Comparison of ENCODE assay signal across 17 cellular contexts in the genomic region with DNA sequence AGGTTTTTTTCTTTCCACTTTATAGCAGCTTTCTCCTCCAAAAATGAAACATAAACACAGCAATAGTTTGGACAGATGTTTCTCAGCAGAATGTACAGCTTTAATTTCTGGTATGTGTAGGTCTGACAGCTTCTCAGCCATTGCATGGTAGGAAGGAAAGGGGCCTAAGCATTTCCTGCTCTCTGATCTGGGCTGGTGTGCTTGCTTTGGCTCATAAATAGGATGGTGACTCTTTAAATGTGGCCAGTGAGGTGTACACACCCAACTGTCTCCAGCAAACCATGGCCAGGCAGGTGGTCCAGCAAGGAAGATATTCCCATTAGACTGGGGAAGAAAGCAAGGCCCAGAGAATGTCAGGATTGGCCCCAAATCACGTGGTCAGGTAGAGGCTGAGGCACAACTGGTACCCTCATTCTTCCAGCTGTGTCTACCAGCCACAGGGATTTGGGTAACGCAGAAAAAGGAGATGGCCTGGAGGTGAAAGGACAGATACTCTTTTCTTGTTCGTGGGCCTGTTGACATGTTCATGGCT. TPM values are rescaled to one million over a fixed set of nuclear protein-coding genes. Genes with fewer than 3 reads are reported as not detected.
A peak's percentile ranks its signal among the peaks of the same experiment; 100 is the strongest.
DNase-seq lines count a peak whose midpoint lies in the region; FAIRE-seq and TF ChIP-seq lines count a peak whose summit lies in the region.
"Had no signal": no experiment of that assay in that cellular context is flagged by ENCODE, and none has a peak within 500 bp of the region (broad histone marks: within the 10 kb centered on the region; RNA-seq: fewer than 3 reads in every experiment).

No MANE protein-coding gene starts in this region.

- H3K4me1 Mint-ChIP-seq in activated naive CD4-positive, alpha-beta T cell treated with anti-CD3 and anti-CD28 coated beads, Interleukin-2, amount 10 ng/mL, durations not matched to agents 7 days and 5 days = peaks cover 24% of the 10 kb centered on the region
- peaks cover 14% of the 10 kb centered on the region for H3K4me1 Mint-ChIP-seq in T-helper 2 cell treated with Interferon-gamma antibody and Interleukin-4, amounts not matched to agents 5 μg/mL and 100 μg/mL, for 36 hours (ENCODE audit: low read depth)
- H3K4me1 Mint-ChIP-seq: WTC11 had no signal

- no peak overlapping the region for H3K9ac ChIP-seq in kidney (ENCODE audit: low read length in 2 of 2)

- H3K27ac Mint-ChIP-seq in activated naive CD4-positive, alpha-beta T cell treated with anti-CD3 and anti-CD28 coated beads, Interleukin-2, amount 10 ng/mL, durations not matched to agents 7 days and 5 days = peak overlapping the region; percentile 82
- H3K27ac Mint-ChIP-seq in T-helper 2 cell treated with Interferon-gamma antibody and Interleukin-4, amounts not matched to agents 5 μg/mL and 100 μg/mL, for 36 hours = peak overlapping the region; percentile 73
- H3K27ac Mint-ChIP-seq: WTC11 had no signal

- H3K4me1 ChIP-seq in kidney (ENCODE audit: control insufficient read depth in 1 of 2, insufficient read depth in 1 of 2, low read depth in 1 of 2, low read length in 2 of 2) = no peaks in the 10 kb centered on the region

- no peaks in the 10 kb centered on the region for H3K9me3 ChIP-seq in kidney (ENCODE audit: control insufficient read depth in 1 of 2, low read length in 2 of 2)
- H3K9me3 ChIP-seq: spleen had no signal

- H3K4me3 Mint-ChIP-seq in activated naive CD4-positive, alpha-beta T cell treated with anti-CD3 and anti-CD28 coated beads, Interleukin-2, amount 10 ng/mL, durations not matched to agents 7 days and 5 days = no peak overlapping the region
- H3K4me3 Mint-ChIP-seq in T-helper 2 cell treated with Interferon-gamma antibody and Interleukin-4, amounts not matched to agents 5 μg/mL and 100 μg/mL, for 36 hours = peak overlapping the region; percentile 28
- H3K4me3 Mint-ChIP-seq: WTC11 had no signal

- FAIRE-seq in urothelium cell line (lab: Jason Lieb, UNC) (peak; percentile 40), kidney (lab: Jason Lieb, UNC) (no peak)
- FAIRE-seq: D721Med had no signal

- no peak overlapping the region for H3K27ac ChIP-seq in kidney (ENCODE audit: low read depth in 2 of 2, low read length in 2 of 2)
- H3K27ac ChIP-seq: spleen had no signal

- H3K9me3 Mint-ChIP-seq in activated naive CD4-positive, alpha-beta T cell treated with anti-CD3 and anti-CD28 coated beads, Interleukin-2, amount 10 ng/mL, durations not matched to agents 7 days and 5 days = no peaks in the 10 kb centered on the region
- peaks cover 5% of the 10 kb centered on the region for H3K9me3 Mint-ChIP-seq in T-helper 2 cell treated with Interferon-gamma antibody and Interleukin-4, amounts not matched to agents 5 μg/mL and 100 μg/mL, for 36 hours

- peaks cover 2% of the 10 kb centered on the region for H3K36me3 Mint-ChIP-seq in activated naive CD4-positive, alpha-beta T cell treated with anti-CD3 and anti-CD28 coated beads, Interleukin-2, amount 10 ng/mL, durations not matched to agents 7 days and 5 days
- peaks cover 3% of the 10 kb centered on the region for H3K36me3 Mint-ChIP-seq in T-helper 2 cell treated with Interferon-gamma antibody and Interleukin-4, amounts not matched to agents 5 μg/mL and 100 μg/mL, for 36 hours (ENCODE audit: low read depth)
- H3K36me3 Mint-ChIP-seq: WTC11 had no signal

- peak; percentile 34 for DNase-seq in activated naive CD4-positive, alpha-beta T cell treated with anti-CD3 and anti-CD28 coated beads, Interleukin-2, amount 10 ng/mL, durations not matched to agents 7 days and 5 days
- no peak for DNase-seq in activated naive CD4-positive, alpha-beta T cell (lab: John Stamatoyannopoulos, UW)
- DNase-seq in T-helper 2 cell treated with Interferon-gamma antibody and Interleukin-4, amounts not matched to agents 5 μg/mL and 100 μg/mL, for 36 hours (ENCODE audit: low spot score) = no peak
- DNase-seq in fibroblast of the aortic adventitia (ENCODE audit: low read depth) (peak; percentile 63), urothelium cell line (ENCODE audit: low spot score) (no peak), DMS114 treated with DMSO at 0.1 percent for 48 hours (lab: John Stamatoyannopoulos, UW; ENCODE audit: unreplicated experiment) (no peak), kidney tubule cell (ENCODE audit: low spot score) (no peak), kidney (no peak)
- DNase-seq: anterior cingulate cortex; cortex of kidney; HCEC 1CT; NCI-H1048; NCI-H2107; spleen; stimulated activated naive CD4-positive, alpha-beta T cell treated with Interleukin-2 at 50 U/mL for 16 hours had no signal

- intact Hi-C loops in kidney (cut with DNase I) = no loop called here

- H3K4me3 ChIP-seq in fibroblast of the aortic adventitia (ENCODE audit: low read depth, low read length) (no peak overlapping the region), kidney (ENCODE audit: low read length in 2 of 2) (no peak overlapping the region)
- H3K4me3 ChIP-seq: spleen had no signal

- CTCF ChIA-PET in activated naive CD4-positive, alpha-beta T cell treated with anti-CD3 and anti-CD28 coated beads, Interleukin-2, amount 10 ng/mL, durations not matched to agents 7 days and 5 days (lab: Charles Lee) = interaction anchor here (0.8 to 10.6 kb wide), 5 partner anchors 14 to 127 kb away, joined by 3 to 122 read pairs (median 4); no protein-coding TSS in a partner anchor

- peaks cover 8% of the 10 kb centered on the region for H3K27me3 Mint-ChIP-seq in activated naive CD4-positive, alpha-beta T cell treated with anti-CD3 and anti-CD28 coated beads, Interleukin-2, amount 10 ng/mL, durations not matched to agents 7 days and 5 days
- peaks cover 3% of the 10 kb centered on the region for H3K27me3 Mint-ChIP-seq in T-helper 2 cell treated with Interferon-gamma antibody and Interleukin-4, amounts not matched to agents 5 μg/mL and 100 μg/mL, for 36 hours (ENCODE audit: low read depth)

- TF ChIP-seq CTCF in fibroblast of the aortic adventitia (IDR thresholded peaks at IDR 0.05; ENCODE audit: insufficient read depth, low read length) = no peak
- TF ChIP-seq CTCF in kidney (IDR thresholded peaks at IDR 0.05; ENCODE audit: borderline replicate concordance, extremely low read depth, insufficient read depth) = no peak

- H3K36me3 ChIP-seq in kidney (ENCODE audit: control insufficient read depth in 1 of 2, insufficient read depth in 2 of 2, low read length in 2 of 2) = no peaks in the 10 kb centered on the region
- H3K36me3 ChIP-seq: spleen had no signal

RNA-seq across cellular contexts. Expression of gene ITGA11, which starts 52.1 kb away (rescaled TPM):
- total RNA-seq in fibroblast of the aortic adventitia (ENCODE audit: low replicate concordance) (81.1 and 105 TPM in 2 replicates), kidney (11.1 TPM)
- polyA plus RNA-seq in kidney (ENCODE audit: insufficient read depth, low read depth, low replicate concordance) = 3.4 TPM

Comparison
In these comparisons a context has a peak if more than half of its experiments do, and no peak if none do; other contexts are left out.
1. DNase-seq: peak in activated naive CD4-positive, alpha-beta T cell treated with anti-CD3 and anti-CD28 coated beads, Interleukin-2, amount 10 ng/mL, durations not matched to agents 7 days and 5 days (single experiment) and fibroblast of the aortic adventitia (single experiment); none in activated naive CD4-positive, alpha-beta T cell (0 of 4), T-helper 2 cell treated with Interferon-gamma antibody and Interleukin-4, amounts not matched to agents 5 μg/mL and 100 μg/mL, for 36 hours (single experiment), urothelium cell line (single experiment), DMS114 treated with DMSO at 0.1 percent for 48 hours (single experiment), kidney tubule cell (single experiment) and kidney (single experiment).